1 cellular context compared by ENCODE assay signal in genomic region chrX:44915361-44915868, GRCh38.
TF ChIP-seq lines count a peak whose summit lies in the region.

No MANE protein-coding gene starts in this region.

TF ChIP-seq in endothelial cell of umbilical vein, 7 proteins besides CTCF, POLR2A, EP300 and RAD21:
- TF ChIP-seq EZH2 (IDR thresholded peaks at IDR 0.05; ENCODE audit: borderline replicate concordance, low read depth, low read length, severe bottlenecking) (no peak), JUN (IDR thresholded peaks at IDR 0.05; ENCODE audit: borderline replicate concordance, insufficient read depth, insufficient read length, low read depth) (no peak), FOS (IDR thresholded peaks at IDR 0.05; ENCODE audit: borderline replicate concordance, insufficient read depth, low read length) (no peak), POLR2AphosphoS5 (IDR thresholded peaks at IDR 0.05; ENCODE audit: insufficient read depth, low read depth, low read length) (no peak), MYC (IDR thresholded peaks at IDR 0.05; ENCODE audit: low read depth, low read length) (no peak), GATA2 (IDR thresholded peaks at IDR 0.05; ENCODE audit: insufficient read depth, insufficient read length, low read depth, low read length) (no peak), MAX (IDR thresholded peaks at IDR 0.05; ENCODE audit: insufficient read depth, insufficient read length) (no peak)
TF ChIP-seq in endothelial cell of umbilical vein: peak in this region for 0.
